Comparison of ENCODE assay signal across 8 cellular contexts in genomic region chr1:18950415-18951026, GRCh38. TPM values are rescaled to one million over a fixed set of nuclear protein-coding genes. Genes with fewer than 3 reads are reported as not detected.
DNase-seq lines count a peak whose midpoint lies in the region; ATAC-seq and TF ChIP-seq lines count a peak whose summit lies in the region.

No MANE protein-coding gene starts in this region.

- peak overlapping the region; percentile 92 for H3K4me3 ChIP-seq in CD4-positive, CD25-positive, alpha-beta regulatory T cell (ENCODE audit: low read depth, low read length)
- peak overlapping the region; percentile 48 for H3K4me3 ChIP-seq in effector memory CD4-positive, alpha-beta T cell (ENCODE audit: insufficient read depth, low read depth, low read length, poor library complexity, severe bottlenecking)

- H3K4me1 ChIP-seq in CD4-positive, CD25-positive, alpha-beta regulatory T cell (ENCODE audit: control insufficient read depth, insufficient read depth, low read length, poor library complexity, severe bottlenecking): peaks cover 99% of the 10 kb centered on the region
- H3K4me1 ChIP-seq in effector memory CD4-positive, alpha-beta T cell (ENCODE audit: control insufficient read depth, insufficient read depth, low read length, poor library complexity, severe bottlenecking): peaks cover 93% of the 10 kb centered on the region

- peak overlapping the region; percentile 93 to 98 (median 95) for H3K4me3 Mint-ChIP-seq in CD4-positive, CD25-positive, alpha-beta regulatory T cell
- peak overlapping the region; percentile 83 for H3K4me3 Mint-ChIP-seq in neural crest cell

- no peaks in the 10 kb centered on the region for H3K27me3 ChIP-seq in CD4-positive, CD25-positive, alpha-beta regulatory T cell (ENCODE audit: control insufficient read depth, insufficient read depth, low read length)
- no peaks in the 10 kb centered on the region for H3K27me3 ChIP-seq in effector memory CD4-positive, alpha-beta T cell (replicated peaks; ENCODE audit: control insufficient read depth, insufficient read depth, low read length, poor library complexity, severe bottlenecking)

- peak overlapping the region; percentile 94 to 99 (median 97) for H3K27ac Mint-ChIP-seq in CD4-positive, CD25-positive, alpha-beta regulatory T cell
- peak overlapping the region; percentile 97 for H3K27ac Mint-ChIP-seq in neural crest cell (ENCODE audit: unreplicated experiment)

- no peak for TF ChIP-seq CTCF in neural crest cell (conservative IDR thresholded peaks at IDR 0.05)

- peaks cover 9% of the 10 kb centered on the region for H3K27me3 Mint-ChIP-seq in CD4-positive, CD25-positive, alpha-beta regulatory T cell
- peaks cover 19% of the 10 kb centered on the region for H3K27me3 Mint-ChIP-seq in neural crest cell (ENCODE audit: low read depth)

- no peaks in the 10 kb centered on the region for H3K9me3 Mint-ChIP-seq in CD4-positive, CD25-positive, alpha-beta regulatory T cell
- no peaks in the 10 kb centered on the region for H3K9me3 Mint-ChIP-seq in neural crest cell

- H3K27ac ChIP-seq in CD4-positive, CD25-positive, alpha-beta regulatory T cell (ENCODE audit: insufficient read depth, low read length, poor library complexity, severe bottlenecking): peak overlapping the region; percentile 98
- peak overlapping the region; percentile 99 for H3K27ac ChIP-seq in effector memory CD4-positive, alpha-beta T cell (ENCODE audit: insufficient read depth, low read length, poor library complexity, severe bottlenecking)

- H3K36me3 ChIP-seq in CD4-positive, CD25-positive, alpha-beta regulatory T cell (ENCODE audit: control insufficient read depth, insufficient read depth, low read length): peaks cover 3% of the 10 kb centered on the region
- H3K36me3 ChIP-seq in effector memory CD4-positive, alpha-beta T cell (ENCODE audit: control insufficient read depth, insufficient read depth, low read length): no peaks in the 10 kb centered on the region

- no peak for ATAC-seq in CD4-positive, CD25-positive, alpha-beta regulatory T cell (ENCODE audit: low read depth in 2 of 2)
- ATAC-seq in GM21447 (IDR thresholded peaks at IDR 0.05; ENCODE audit: unreplicated experiment): no peak

- peaks cover 27 to 93% (median 82%) of the 10 kb centered on the region in 4 donors for H3K4me1 Mint-ChIP-seq in CD4-positive, CD25-positive, alpha-beta regulatory T cell
- H3K4me1 Mint-ChIP-seq in neural crest cell: peaks cover 61% of the 10 kb centered on the region

- H3K36me3 Mint-ChIP-seq in CD4-positive, CD25-positive, alpha-beta regulatory T cell: no peaks in the 10 kb centered on the region
- H3K36me3 Mint-ChIP-seq in neural crest cell (ENCODE audit: low read depth): no peaks in the 10 kb centered on the region

- H3K9me3 ChIP-seq in CD4-positive, CD25-positive, alpha-beta regulatory T cell (ENCODE audit: control insufficient read depth in 2 of 2, low read length in 2 of 2): no peaks in the 10 kb centered on the region
- H3K9me3 ChIP-seq in effector memory CD4-positive, alpha-beta T cell (ENCODE audit: control insufficient read depth, low read length): no peaks in the 10 kb centered on the region

- DNase-seq in CD4-positive, CD25-positive, alpha-beta regulatory T cell: peak; percentile 27 to 38 (median 38)
- DNase-seq in RPMI7951 (ENCODE audit: low read depth): peak; percentile 64
- peak in 2 of 3 donors; percentile 29 to 31 for DNase-seq in effector memory CD4-positive, alpha-beta T cell
- no peak for DNase-seq in neural crest cell (ENCODE audit: low read depth, low spot score)
- no peak for DNase-seq in COLO829 (ENCODE audit: low spot score)
- no peak for DNase-seq in GOT3 (lab: John Stamatoyannopoulos, UW)
- DNase-seq in NCI-H774 (lab: John Stamatoyannopoulos, UW): no peak

RNA-seq across cellular contexts. Expression of gene IFFO2, which starts 6.0 kb away (rescaled TPM):
- 101 TPM for total RNA-seq in CD4-positive, CD25-positive, alpha-beta regulatory T cell
- 1 to 10 TPM; 1.4 to 4.7 (median 2.9) TPM for polyA plus RNA-seq in CD4-positive, CD25-positive, alpha-beta regulatory T cell
- 9.1 and 9.9 TPM in 2 replicates for total RNA-seq in RPMI7951 (2014; rRNA removed; shearing (Covaris generic))
- 9.8 and 9.9 TPM in 2 replicates for total RNA-seq in neural crest cell

RNA-seq across cellular contexts. Expression of gene ALDH4A1, which starts 48.2 kb away (rescaled TPM):
- 1.4 TPM for total RNA-seq in CD4-positive, CD25-positive, alpha-beta regulatory T cell
- 1 to 10 TPM; 1.0 to 2.0 (median 1.5) TPM for polyA plus RNA-seq in CD4-positive, CD25-positive, alpha-beta regulatory T cell
- 13.1 and 13.4 TPM in 2 replicates for total RNA-seq in RPMI7951 (2014; rRNA removed; shearing (Covaris generic))
- total RNA-seq in neural crest cell: 18.4 and 19.5 TPM in 2 replicates

Comparison
In these comparisons a context has a peak if more than half of its experiments do, and no peak if none do; other contexts are left out.
1. DNase-seq: peak in CD4-positive, CD25-positive, alpha-beta regulatory T cell (3 of 3), RPMI7951 (single experiment) and effector memory CD4-positive, alpha-beta T cell (2 of 3); none in neural crest cell (single experiment), COLO829 (single experiment), GOT3 (single experiment) and NCI-H774 (single experiment).